Comparison of ENCODE assay signal across 9 cellular contexts in the genomic region with DNA sequence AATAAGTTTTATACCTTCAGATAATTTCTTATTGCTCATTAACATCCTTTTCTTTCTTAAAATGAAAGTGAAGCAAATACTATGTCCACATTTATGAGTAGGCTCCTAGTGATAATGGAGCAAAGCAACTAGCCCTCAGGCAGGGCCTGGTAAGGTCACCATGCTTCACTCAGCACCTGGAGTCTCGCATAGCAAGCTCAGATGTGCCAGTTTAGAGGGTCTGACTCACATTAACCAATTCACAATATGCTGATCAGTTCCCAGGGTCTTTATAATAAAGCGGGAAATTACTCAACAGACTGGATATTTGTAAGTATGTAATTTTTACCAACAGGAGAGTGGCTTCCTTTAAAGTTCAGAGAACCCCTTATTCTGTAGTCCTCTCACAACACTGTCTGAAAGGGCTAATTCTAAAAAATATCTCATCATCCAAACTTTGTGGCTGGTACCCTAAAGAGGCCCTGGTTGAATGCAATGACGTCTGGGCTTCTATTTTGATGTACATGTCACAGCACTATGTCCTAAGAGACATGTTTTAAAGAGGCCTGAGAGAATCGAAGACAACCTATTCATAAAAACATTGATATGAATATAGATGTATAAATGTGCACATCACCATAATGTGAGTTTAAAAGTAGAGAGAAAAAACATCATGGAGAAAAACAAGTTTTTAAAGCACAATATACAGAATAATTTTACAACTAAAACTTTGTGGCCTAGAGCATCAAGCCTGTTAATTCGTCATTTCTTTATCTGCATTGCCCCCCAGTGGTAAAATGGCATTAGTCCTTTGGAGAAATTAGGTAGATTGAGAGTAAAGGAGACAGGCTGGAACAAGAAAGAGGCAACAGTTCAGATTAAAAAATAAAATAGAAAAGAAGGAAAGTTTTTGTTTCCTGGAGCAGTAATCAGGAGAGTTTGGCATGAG. TPM values are rescaled to one million over a fixed set of nuclear protein-coding genes. Genes with fewer than 3 reads are reported as not detected.
A peak's percentile ranks its signal among the peaks of the same experiment; 100 is the strongest.
DNase-seq lines count a peak whose midpoint lies in the region; ATAC-seq and TF ChIP-seq lines count a peak whose summit lies in the region.
"Had no signal": no experiment of that assay in that cellular context is flagged by ENCODE, and none has a peak within 500 bp of the region (broad histone marks: within the 10 kb centered on the region; RNA-seq: fewer than 3 reads in every experiment).

No MANE protein-coding gene starts in this region.

- DNase-seq in NCI-H2081 (lab: John Stamatoyannopoulos, UW), result peak; percentile 22 to 46
- no peak for DNase-seq in NCI-H2081 treated with DMSO at 0.1 percent for 48 hours (lab: John Stamatoyannopoulos, UW)
- peak; percentile 46 for DNase-seq in NB4 (ENCODE audit: low read depth)
- DNase-seq in activated CD4-positive, alpha-beta memory T cell treated with anti-CD3 and anti-CD28 coated beads, Interleukin-2, amount 10 ng/mL, durations not matched to agents 7 days and 5 days, result peak; percentile 24
- DNase-seq in globus pallidus (ENCODE audit: low spot score), result peak; percentile 82
- DNase-seq in stimulated activated naive B cell treated with anti-CD40 and anti-IgM and Interleukin-4, amounts not matched to agents 10 μg/mL and 1 μg/mL and 100 μg/mL, for 72 hours, result no peak
- DNase-seq in DMS79 treated with DMSO at 0.1 percent for 48 hours (lab: John Stamatoyannopoulos, UW), result no peak
- DNase-seq: activated naive CD8-positive, alpha-beta T cell treated with anti-CD3 and anti-CD28 coated beads, Interleukin-2, amount 10 ng/mL, durations not matched to agents 7 days and 5 days had no signal

- CTCF ChIA-PET in activated CD4-positive, alpha-beta memory T cell treated with anti-CD3 and anti-CD28 coated beads, Interleukin-2, amount 10 ng/mL, durations not matched to agents 7 days and 5 days (lab: Charles Lee), result interaction anchor here (0.6 to 3.4 kb wide), 29 partner anchors 8 to 1117 kb away, joined by 3 to 36 read pairs (median 6); partner anchors contain the start of genes BBS12, IL2, NUDT6 and TRPC3

- peaks cover 32% of the 10 kb centered on the region for H3K4me1 Mint-ChIP-seq in activated CD4-positive, alpha-beta memory T cell treated with anti-CD3 and anti-CD28 coated beads, Interleukin-2, amount 10 ng/mL, durations not matched to agents 7 days and 5 days
- peaks cover 0 to 6% of the 10 kb centered on the region in 2 donors for H3K4me1 Mint-ChIP-seq in stimulated activated naive B cell treated with anti-CD40 and anti-IgM and Interleukin-4, amounts not matched to agents 10 μg/mL and 1 μg/mL and 100 μg/mL, for 72 hours

- peak; percentile 50 for ATAC-seq in GM21381 (IDR thresholded peaks at IDR 0.05; ENCODE audit: unreplicated experiment)
- ATAC-seq in stimulated activated naive B cell treated with anti-CD40 and anti-IgM and Interleukin-4, amounts not matched to agents 10 μg/mL and 1 μg/mL and 100 μg/mL, for 72 hours (replicated peaks), result peak; percentile 55 to 57

- peaks cover 6% of the 10 kb centered on the region for H3K36me3 Mint-ChIP-seq in activated CD4-positive, alpha-beta memory T cell treated with anti-CD3 and anti-CD28 coated beads, Interleukin-2, amount 10 ng/mL, durations not matched to agents 7 days and 5 days (ENCODE audit: low read depth)
- H3K36me3 Mint-ChIP-seq in stimulated activated naive B cell treated with anti-CD40 and anti-IgM and Interleukin-4, amounts not matched to agents 10 μg/mL and 1 μg/mL and 100 μg/mL, for 72 hours, result no peaks in the 10 kb centered on the region

- no peak overlapping the region for H3K27ac Mint-ChIP-seq in activated CD4-positive, alpha-beta memory T cell treated with anti-CD3 and anti-CD28 coated beads, Interleukin-2, amount 10 ng/mL, durations not matched to agents 7 days and 5 days
- H3K27ac Mint-ChIP-seq in stimulated activated naive B cell treated with anti-CD40 and anti-IgM and Interleukin-4, amounts not matched to agents 10 μg/mL and 1 μg/mL and 100 μg/mL, for 72 hours, result no peak overlapping the region

- no peaks in the 10 kb centered on the region for H3K27me3 Mint-ChIP-seq in activated CD4-positive, alpha-beta memory T cell treated with anti-CD3 and anti-CD28 coated beads, Interleukin-2, amount 10 ng/mL, durations not matched to agents 7 days and 5 days
- peaks cover 27 to 34% of the 10 kb centered on the region in 2 donors for H3K27me3 Mint-ChIP-seq in stimulated activated naive B cell treated with anti-CD40 and anti-IgM and Interleukin-4, amounts not matched to agents 10 μg/mL and 1 μg/mL and 100 μg/mL, for 72 hours

- peak; percentile 27 for TF ChIP-seq CTCF in NB4 (IDR thresholded peaks at IDR 0.05; ENCODE audit: low read depth, low read length)

- peaks cover 3% of the 10 kb centered on the region for H3K9me3 Mint-ChIP-seq in activated CD4-positive, alpha-beta memory T cell treated with anti-CD3 and anti-CD28 coated beads, Interleukin-2, amount 10 ng/mL, durations not matched to agents 7 days and 5 days
- no peaks in the 10 kb centered on the region for H3K9me3 Mint-ChIP-seq in stimulated activated naive B cell treated with anti-CD40 and anti-IgM and Interleukin-4, amounts not matched to agents 10 μg/mL and 1 μg/mL and 100 μg/mL, for 72 hours
- H3K9me3 Mint-ChIP-seq: activated naive CD8-positive, alpha-beta T cell treated with anti-CD3 and anti-CD28 coated beads, Interleukin-2, amount 10 ng/mL, durations not matched to agents 7 days and 5 days had no signal

- POLR2A ChIA-PET in activated CD4-positive, alpha-beta memory T cell treated with anti-CD3 and anti-CD28 coated beads, Interleukin-2, amount 10 ng/mL, durations not matched to agents 7 days and 5 days (lab: Charles Lee), result interaction anchor here (0.6 to 1.6 kb wide), 3 partner anchors 34 to 627 kb away, joined by 3 to 4 read pairs (median 3); no protein-coding TSS in a partner anchor

- no peak for TF ChIP-seq POLR2A in NB4 (IDR thresholded peaks at IDR 0.05; ENCODE audit: extremely low read depth, insufficient read length)

- no peak overlapping the region for H3K4me3 ChIP-seq in NB4 (ENCODE audit: low read depth, low read length)

- no peak overlapping the region for H3K4me3 Mint-ChIP-seq in activated CD4-positive, alpha-beta memory T cell treated with anti-CD3 and anti-CD28 coated beads, Interleukin-2, amount 10 ng/mL, durations not matched to agents 7 days and 5 days
- no peak overlapping the region for H3K4me3 Mint-ChIP-seq in stimulated activated naive B cell treated with anti-CD40 and anti-IgM and Interleukin-4, amounts not matched to agents 10 μg/mL and 1 μg/mL and 100 μg/mL, for 72 hours

RNA-seq across cellular contexts. Expression of gene IL21, which starts 44.3 kb away (rescaled TPM):
- total RNA-seq in activated CD4-positive, alpha-beta memory T cell treated with anti-CD3 and anti-CD28 coated beads, Interleukin-2, amount 10 ng/mL, durations not matched to agents 7 days and 5 days, result 1 to 10 TPM; 2.8 to 3.1 TPM
- total RNA-seq: activated naive CD8-positive, alpha-beta T cell treated with anti-CD3 and anti-CD28 coated beads, Interleukin-2, amount 10 ng/mL, durations not matched to agents 7 days and 5 days had no signal

Comparison
In these comparisons a context has a peak if more than half of its experiments do, and no peak if none do; other contexts are left out.
1. DNase-seq: peak in NCI-H2081 (2 of 2), NB4 (single experiment), activated CD4-positive, alpha-beta memory T cell treated with anti-CD3 and anti-CD28 coated beads, Interleukin-2, amount 10 ng/mL, durations not matched to agents 7 days and 5 days (single experiment) and globus pallidus (single experiment); none in NCI-H2081 treated with DMSO at 0.1 percent for 48 hours (single experiment), stimulated activated naive B cell treated with anti-CD40 and anti-IgM and Interleukin-4, amounts not matched to agents 10 μg/mL and 1 μg/mL and 100 μg/mL, for 72 hours (single experiment) and DMS79 treated with DMSO at 0.1 percent for 48 hours (single experiment).